In genomic region chr12:62865860-62866407, GRCh38 we compare ENCODE assay signal across 15 cellular contexts.
A peak's percentile ranks its signal among the peaks of the same experiment; 100 is the strongest.
DNase-seq lines count a peak whose midpoint lies in the region; ATAC-seq and TF ChIP-seq lines count a peak whose summit lies in the region.
"Had no signal": no experiment of that assay in that cellular context is flagged by ENCODE, and none has a peak within 500 bp of the region (broad histone marks: within the 10 kb centered on the region; RNA-seq: fewer than 3 reads in every experiment).

No MANE protein-coding gene starts in this region.

- H3K4me3 ChIP-seq in body of pancreas (no peak overlapping the region), tibial artery (no peak overlapping the region)
- H3K4me3 ChIP-seq: lung, psoas muscle, testis had no signal

- H3K9me3 ChIP-seq in body of pancreas, result no peaks in the 10 kb centered on the region
- no peaks in the 10 kb centered on the region for H3K9me3 ChIP-seq in tibial artery
- H3K9me3 ChIP-seq: psoas muscle, testis had no signal

- TF ChIP-seq CTCF in body of pancreas (IDR thresholded peaks at IDR 0.05) (no peak), tibial artery (IDR thresholded peaks at IDR 0.05) (no peak)

- H3K27me3 ChIP-seq in body of pancreas (no peaks in the 10 kb centered on the region), tibial artery (no peaks in the 10 kb centered on the region)
- H3K27me3 ChIP-seq: testis had no signal

- intact Hi-C loops in Right ventricle myocardium inferior (cut with DNase I) (loop anchor here (5.0 kb wide), 3 partner anchors 36 to 66 kb away; no protein-coding TSS in a partner anchor), Right ventricle myocardium superior (cut with DNase I) (no loop called here), body of pancreas (cut with DNase I) (no loop called here), tibial artery (cut with DNase I; ENCODE audit: low total_unique reads) (loop anchor here (10.0 kb wide), 1 partner anchor 69 kb away; the partner anchor contains the start of gene PPM1H)

- DNase-seq in Right ventricle myocardium inferior (ENCODE audit: missing footprints), result no peak
- DNase-seq in Right ventricle myocardium superior, result no peak
- DNase-seq in body of pancreas, result no peak
- peak; percentile 38 for DNase-seq in iPS DF 4.7 (ENCODE audit: extremely low read depth, low spot score)
- no peak for DNase-seq in tibial artery
- DNase-seq in activated CD4-positive, alpha-beta T cell treated with anti-CD3 and anti-CD28 coated beads, Interleukin-2, amount 50 U/mL, for 4 hours, result no peak
- DNase-seq in mesenteric fat pad (ENCODE audit: low spot score), result no peak
- DNase-seq: activated T-cell treated with anti-CD3 and anti-CD28 coated beads, Interleukin-2, amount 50 U/mL, for 1 hour; DMS153; NCI-H446; psoas muscle; SHP77; testis had no signal

- ATAC-seq in Right ventricle myocardium inferior (peak; percentile 32), Right ventricle myocardium superior (ENCODE audit: poor library complexity) (no peak), body of pancreas (no peak), HG03045 (IDR thresholded peaks at IDR 0.05; ENCODE audit: unreplicated experiment) (no peak)

- H3K4me1 ChIP-seq in body of pancreas (no peaks in the 10 kb centered on the region), tibial artery (peaks cover 0 to 64% (median 26%) of the 10 kb centered on the region in 4 donors)

- TF ChIP-seq POLR2A in body of pancreas (IDR thresholded peaks at IDR 0.05), result no peak

- WGBS in body of pancreas, 2 donors, result 78 to 92% methylated on average over 4 of the region's 4 CpGs

- H3K36me3 ChIP-seq in body of pancreas (replicated peaks in 1 of 2; ENCODE audit: insufficient read depth in 1 of 2, low read depth in 2 of 2) (no peaks in the 10 kb centered on the region), tibial artery (no peaks in the 10 kb centered on the region)

- H3K27ac ChIP-seq in body of pancreas (peak overlapping the region in 3 of 4 donors; percentile 4 to 42 (median 4)), tibial artery (peak overlapping the region; percentile 64 to 66)
- H3K27ac ChIP-seq: testis had no signal

Comparison
In these comparisons a context has a peak if more than half of its experiments do, and no peak if none do; other contexts are left out.
1. intact Hi-C loops: an anchor here in Right ventricle myocardium inferior (5.0 kb wide) and tibial artery (10.0 kb wide); none called in Right ventricle myocardium superior and body of pancreas.